Comparison of ENCODE assay signal across 33 cellular contexts in the genomic region with DNA sequence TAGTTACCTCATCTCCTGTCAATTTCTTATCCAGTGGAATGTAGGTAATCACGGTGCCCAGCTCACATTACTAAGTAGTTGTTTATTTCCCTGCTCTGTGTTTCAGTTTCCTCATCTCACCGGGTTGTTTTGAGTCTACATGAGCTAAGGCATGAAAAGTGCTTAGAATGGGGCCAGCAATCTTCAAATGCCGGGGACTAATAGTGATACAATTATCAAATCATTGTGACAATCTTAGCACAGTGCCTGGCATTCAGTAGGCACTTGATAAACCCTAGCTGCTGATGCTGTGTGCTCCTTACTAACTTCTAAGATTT. TPM values are rescaled to one million over a fixed set of nuclear protein-coding genes. Genes with fewer than 3 reads are reported as not detected.
A peak's percentile ranks its signal among the peaks of the same experiment; 100 is the strongest.
DNase-seq lines count a peak whose midpoint lies in the region; ATAC-seq and TF ChIP-seq lines count a peak whose summit lies in the region.
"Had no signal": no experiment of that assay in that cellular context is flagged by ENCODE, and none has a peak within 500 bp of the region (broad histone marks: within the 10 kb centered on the region; RNA-seq: fewer than 3 reads in every experiment).

No MANE protein-coding gene starts in this region.

- peaks cover 53% of the 10 kb centered on the region for H3K4me1 Mint-ChIP-seq in activated naive CD8-positive, alpha-beta T cell (ENCODE audit: low read depth)
- H3K4me1 Mint-ChIP-seq in activated naive CD8-positive, alpha-beta T cell treated with anti-CD3 and anti-CD28 coated beads, Interleukin-2, amount 50 U/mL, for 24 hours = peaks cover 55% of the 10 kb centered on the region
- peaks cover 8% of the 10 kb centered on the region for H3K4me1 Mint-ChIP-seq in stimulated activated effector memory CD8-positive, alpha-beta T cell treated with anti-CD3 and anti-CD28 coated beads, Interleukin-12 subunit alpha, Interleukin-12 subunit beta, amount 100 ng/mL, for 72 hours
- H3K4me1 Mint-ChIP-seq: endodermal cell, GM23338 had no signal

- peaks cover 5% of the 10 kb centered on the region for H3K36me3 Mint-ChIP-seq in activated naive CD8-positive, alpha-beta T cell
- H3K36me3 Mint-ChIP-seq in activated naive CD8-positive, alpha-beta T cell treated with anti-CD3 and anti-CD28 coated beads, Interleukin-2, amount 50 U/mL, for 24 hours (ENCODE audit: low read depth) = peaks cover 45% of the 10 kb centered on the region
- H3K36me3 Mint-ChIP-seq in activated naive CD4-positive, alpha-beta T cell treated with anti-CD3 and anti-CD28 coated beads, Interleukin-2, amount 50 U/mL, for 72 hours = peaks cover 34 to 62% of the 10 kb centered on the region in 2 donors
- H3K36me3 Mint-ChIP-seq in stimulated activated effector memory CD8-positive, alpha-beta T cell treated with anti-CD3 and anti-CD28 coated beads, Interleukin-12 subunit alpha, Interleukin-12 subunit beta, amount 100 ng/mL, for 72 hours = peaks cover 10% of the 10 kb centered on the region
- H3K36me3 Mint-ChIP-seq: CD14-positive monocyte had no signal

- peak; percentile 65 to 77 for ATAC-seq in activated CD4-positive, CD25-positive, alpha-beta regulatory T cell treated with anti-CD3 and anti-CD28 coated beads, Interleukin-2, amount 50 U/mL, for 24 hours
- no peak for ATAC-seq in activated naive CD8-positive, alpha-beta T cell treated with anti-CD3 and anti-CD28 coated beads, Interleukin-2, amount 50 U/mL, for 24 hours
- peak; percentile 51 to 80 for ATAC-seq in activated naive CD4-positive, alpha-beta T cell treated with anti-CD3 and anti-CD28 coated beads, Interleukin-2, amount 50 U/mL, for 72 hours
- ATAC-seq in stimulated activated effector memory CD8-positive, alpha-beta T cell treated with anti-CD3 and anti-CD28 coated beads, Interleukin-12 subunit alpha, Interleukin-12 subunit beta, amount 100 ng/mL, for 72 hours = no peak
- no peak for ATAC-seq in left lung
- ATAC-seq: body of pancreas, esophagus mucosa, GM23338 had no signal

- TF ChIP-seq CTCF in left lung (IDR thresholded peaks at IDR 0.05) = no peak

- H3K4me3 Mint-ChIP-seq in activated naive CD8-positive, alpha-beta T cell = peak overlapping the region; percentile 4
- no peak overlapping the region for H3K4me3 Mint-ChIP-seq in activated naive CD8-positive, alpha-beta T cell treated with anti-CD3 and anti-CD28 coated beads, Interleukin-2, amount 50 U/mL, for 24 hours
- no peak overlapping the region for H3K4me3 Mint-ChIP-seq in stimulated activated effector memory CD8-positive, alpha-beta T cell treated with anti-CD3 and anti-CD28 coated beads, Interleukin-12 subunit alpha, Interleukin-12 subunit beta, amount 100 ng/mL, for 72 hours
- H3K4me3 Mint-ChIP-seq: CD14-positive monocyte; central memory CD8-positive, alpha-beta T cell; dendritic cell treated with granulocyte-macrophage colony-stimulating factor and Interleukin-4, amounts not matched to agents 40 ng/mL and 50 ng/mL, for 4 days; endodermal cell; GM23338 had no signal

- H3K36me3 ChIP-seq in left lung = no peaks in the 10 kb centered on the region
- H3K36me3 ChIP-seq: left ventricle myocardium inferior had no signal

- no peaks in the 10 kb centered on the region for H3K9me3 Mint-ChIP-seq in activated naive CD8-positive, alpha-beta T cell (ENCODE audit: low read depth)
- H3K9me3 Mint-ChIP-seq in activated naive CD8-positive, alpha-beta T cell treated with anti-CD3 and anti-CD28 coated beads, Interleukin-2, amount 50 U/mL, for 24 hours = no peaks in the 10 kb centered on the region
- H3K9me3 Mint-ChIP-seq in activated naive CD4-positive, alpha-beta T cell treated with anti-CD3 and anti-CD28 coated beads, Interleukin-2, amount 50 U/mL, for 72 hours = peaks cover 0 to 4% of the 10 kb centered on the region in 2 donors
- H3K9me3 Mint-ChIP-seq in stimulated activated effector memory CD8-positive, alpha-beta T cell treated with anti-CD3 and anti-CD28 coated beads, Interleukin-12 subunit alpha, Interleukin-12 subunit beta, amount 100 ng/mL, for 72 hours = no peaks in the 10 kb centered on the region
- H3K9me3 Mint-ChIP-seq: central memory CD8-positive, alpha-beta T cell; dendritic cell treated with granulocyte-macrophage colony-stimulating factor and Interleukin-4, amounts not matched to agents 40 ng/mL and 50 ng/mL, for 4 days; endodermal cell; GM23338 had no signal

- H3K27ac Mint-ChIP-seq in activated naive CD8-positive, alpha-beta T cell = peak overlapping the region; percentile 80
- no peak overlapping the region for H3K27ac Mint-ChIP-seq in activated naive CD8-positive, alpha-beta T cell treated with anti-CD3 and anti-CD28 coated beads, Interleukin-2, amount 50 U/mL, for 24 hours
- peak overlapping the region in 1 of 2 donors; percentile 76 for H3K27ac Mint-ChIP-seq in activated naive CD4-positive, alpha-beta T cell treated with anti-CD3 and anti-CD28 coated beads, Interleukin-2, amount 50 U/mL, for 72 hours
- H3K27ac Mint-ChIP-seq in stimulated activated effector memory CD8-positive, alpha-beta T cell treated with anti-CD3 and anti-CD28 coated beads, Interleukin-12 subunit alpha, Interleukin-12 subunit beta, amount 100 ng/mL, for 72 hours = peak overlapping the region; percentile 1
- H3K27ac Mint-ChIP-seq: CD14-positive monocyte; dendritic cell treated with granulocyte-macrophage colony-stimulating factor and Interleukin-4, amounts not matched to agents 40 ng/mL and 50 ng/mL, for 4 days; endodermal cell; GM23338 had no signal

- no peak for DNase-seq in activated CD4-positive, CD25-positive, alpha-beta regulatory T cell (lab: John Stamatoyannopoulos, UW)
- DNase-seq in activated naive CD8-positive, alpha-beta T cell treated with anti-CD3 and anti-CD28 coated beads, Interleukin-2, amount 50 U/mL, for 24 hours = no peak
- no peak for DNase-seq in activated naive CD4-positive, alpha-beta T cell treated with anti-CD3 and anti-CD28 coated beads, Interleukin-2, amount 50 U/mL, for 72 hours (ENCODE audit: low spot score in 2 of 2)
- no peak for DNase-seq in stimulated activated effector memory CD8-positive, alpha-beta T cell treated with anti-CD3 and anti-CD28 coated beads, Interleukin-12 subunit alpha, Interleukin-12 subunit beta, amount 100 ng/mL, for 72 hours (ENCODE audit: low spot score in 2 of 2)
- no peak for DNase-seq in HK-2 (ENCODE audit: unreplicated experiment)
- no peak for DNase-seq in left lung
- DNase-seq: activated CD8-positive, alpha-beta memory T cell treated with anti-CD3 and anti-CD28 coated beads for 24 hours; body of pancreas; endodermal cell; glutamatergic neuron; IMR-90; left ventricle myocardium inferior; mesendoderm; NCI-H146; NCI-H2107; NCI-H446 treated with DMSO at 0.1 percent for 48 hours; NCI-H82; retina; SHP77 treated with DMSO at 0.1 percent for 48 hours; stimulated activated naive CD4-positive, alpha-beta T cell; T1000 had no signal

- H3K27ac ChIP-seq in left lung = peak overlapping the region in 1 of 2 donors; percentile 2
- H3K27ac ChIP-seq: body of pancreas, left ventricle myocardium inferior, parathyroid adenoma, skin epidermis had no signal

- no peaks in the 10 kb centered on the region for H3K27me3 ChIP-seq in left lung
- H3K27me3 ChIP-seq: body of pancreas had no signal

- H3K4me1 ChIP-seq in left lung = no peaks in the 10 kb centered on the region
- H3K4me1 ChIP-seq: body of pancreas, parathyroid adenoma had no signal

- H3K9me3 ChIP-seq in left lung = no peaks in the 10 kb centered on the region
- H3K9me3 ChIP-seq: body of pancreas, left ventricle myocardium inferior had no signal

- no peak overlapping the region for H3K4me3 ChIP-seq in left lung
- H3K4me3 ChIP-seq: body of pancreas, GM23338, left ventricle myocardium inferior, skin epidermis had no signal

- no peaks in the 10 kb centered on the region for H3K27me3 Mint-ChIP-seq in activated naive CD8-positive, alpha-beta T cell
- no peaks in the 10 kb centered on the region for H3K27me3 Mint-ChIP-seq in activated naive CD8-positive, alpha-beta T cell treated with anti-CD3 and anti-CD28 coated beads, Interleukin-2, amount 50 U/mL, for 24 hours
- H3K27me3 Mint-ChIP-seq: central memory CD8-positive, alpha-beta T cell had no signal

- intact Hi-C loops in left lung (cut with DNase I) = no loop called here

RNA-seq across cellular contexts. Expression of gene CD5, which starts 53.3 kb away (rescaled TPM):
- 100 to 1,000 TPM; 227 to 294 TPM for total RNA-seq in activated naive CD4-positive, alpha-beta T cell treated with anti-CD3 and anti-CD28 coated beads, Interleukin-2, amount 50 U/mL, for 72 hours
- total RNA-seq in left lung = 1 to 10 TPM in 1 of 2 donors, under 1 TPM in 1; 0.79 to 4.0 TPM
- total RNA-seq: A172, endodermal cell, fibroblast of villous mesenchyme, GM23338, IMR-90, temporal lobe had no signal

Comparison
In these comparisons a context has a peak if more than half of its experiments do, and no peak if none do; other contexts are left out.
1. ATAC-seq: peak in activated CD4-positive, CD25-positive, alpha-beta regulatory T cell treated with anti-CD3 and anti-CD28 coated beads, Interleukin-2, amount 50 U/mL, for 24 hours (2 of 2) and activated naive CD4-positive, alpha-beta T cell treated with anti-CD3 and anti-CD28 coated beads, Interleukin-2, amount 50 U/mL, for 72 hours (2 of 2); none in activated naive CD8-positive, alpha-beta T cell treated with anti-CD3 and anti-CD28 coated beads, Interleukin-2, amount 50 U/mL, for 24 hours (single experiment), stimulated activated effector memory CD8-positive, alpha-beta T cell treated with anti-CD3 and anti-CD28 coated beads, Interleukin-12 subunit alpha, Interleukin-12 subunit beta, amount 100 ng/mL, for 72 hours (single experiment) and left lung (single experiment).
2. RNA of gene CD5, which starts 53.3 kb away (total RNA-seq): 227 to 294 TPM in activated naive CD4-positive, alpha-beta T cell treated with anti-CD3 and anti-CD28 coated beads, Interleukin-2, amount 50 U/mL, for 72 hours; 0.79 to 4.0 TPM in left lung; every median in the first group is over 10 times any median in the second.